ENCODE assay signal across 8 cellular contexts in genomic region chr14:35826218-35826951, GRCh38. TPM values are rescaled to one million over a fixed set of nuclear protein-coding genes. Genes with fewer than 3 reads are reported as not detected.
DNase-seq lines count a peak whose midpoint lies in the region; ATAC-seq, FAIRE-seq and TF ChIP-seq lines count a peak whose summit lies in the region.

Gene BRMS1L, plus strand, starts transcription at chr14:35826338. Its CDS starts 179 bp downstream, at chr14:35826517.

- H3K27ac ChIP-seq in ascending aorta = peak within 1 kb of the TSS; percentile 98 to 99
- peak within 1 kb of the TSS; percentile 98 for H3K27ac ChIP-seq in right cardiac atrium (ENCODE audit: low read length)
- peak within 1 kb of the TSS; percentile 100 for H3K27ac ChIP-seq in psoas muscle

- peaks cover 22% of the 10 kb centered on the region for H3K4me1 Mint-ChIP-seq in T-helper 2 cell treated with Interferon-gamma antibody and Interleukin-4, amounts not matched to agents 5 μg/mL and 100 μg/mL, for 36 hours (ENCODE audit: low read depth)

- H3K9me3 Mint-ChIP-seq in T-helper 2 cell treated with Interferon-gamma antibody and Interleukin-4, amounts not matched to agents 5 μg/mL and 100 μg/mL, for 36 hours = no peaks in the 10 kb centered on the region

- peak within 1 kb of the TSS; percentile 90 to 92 for H3K4me3 ChIP-seq in ascending aorta
- peak within 1 kb of the TSS; percentile 76 for H3K4me3 ChIP-seq in right cardiac atrium (ENCODE audit: low read length)
- peak within 1 kb of the TSS; percentile 99 for H3K4me3 ChIP-seq in psoas muscle

- H3K27ac Mint-ChIP-seq in T-helper 2 cell treated with Interferon-gamma antibody and Interleukin-4, amounts not matched to agents 5 μg/mL and 100 μg/mL, for 36 hours = peak within 1 kb of the TSS; percentile 92

- ATAC-seq in GM18505 (IDR thresholded peaks at IDR 0.05; ENCODE audit: unreplicated experiment) = peak; percentile 95
- ATAC-seq in HG02970 (IDR thresholded peaks at IDR 0.05; ENCODE audit: low FRiP score, unreplicated experiment) = peak; percentile 98
- ATAC-seq in right cardiac atrium = peak; percentile 99
- ATAC-seq in psoas muscle = peak; percentile 97 to 98 (median 98)

- H3K4me3 Mint-ChIP-seq in T-helper 2 cell treated with Interferon-gamma antibody and Interleukin-4, amounts not matched to agents 5 μg/mL and 100 μg/mL, for 36 hours = peak within 1 kb of the TSS; percentile 94

- peak; percentile 90 for TF ChIP-seq POLR2A in GM18505 (IDR thresholded peaks at IDR 0.05; ENCODE audit: borderline replicate concordance, extremely low read depth, insufficient read depth, insufficient read length)

- DNase-seq in NCI-H187 treated with DMSO at 0.1 percent for 48 hours (lab: John Stamatoyannopoulos, UW) (peak; percentile 98), ascending aorta (ENCODE audit: low spot score in 2 of 2) (peak; percentile 96 to 99), right cardiac atrium (peak; percentile 99), psoas muscle (peak; percentile 99), urothelium cell line (ENCODE audit: low spot score) (peak; percentile 98)
- peak; percentile 98 for DNase-seq in T-helper 2 cell treated with Interferon-gamma antibody and Interleukin-4, amounts not matched to agents 5 μg/mL and 100 μg/mL, for 36 hours (ENCODE audit: low spot score)

- H3K9me3 ChIP-seq in ascending aorta (no peaks in the 10 kb centered on the region), right cardiac atrium (ENCODE audit: control insufficient read depth, low read length) (no peaks in the 10 kb centered on the region), psoas muscle (no peaks in the 10 kb centered on the region)

- intact Hi-C loops in ascending aorta (cut with DNase I) (loop anchor here (1.0 to 10.0 kb wide), 6 partner anchors 17 to 952 kb away; partner anchors contain the start of genes BAZ1A, FAM177A1, MBIP and NFKBIA), right cardiac atrium (cut with DNase I) (no loop called here), psoas muscle (cut with DNase I) (loop anchor here in 1 of 2 donors (10.0 kb wide), 1 partner anchor 702 kb away; the partner anchor contains the start of genes PPP2R3C and PRORP)

- FAIRE-seq in urothelium cell line (lab: Jason Lieb, UNC) = no peak

- TF ChIP-seq CTCF in ascending aorta (IDR thresholded peaks at IDR 0.05) (no peak), psoas muscle (IDR thresholded peaks at IDR 0.05) (peak; percentile 6)

- under 1% methylated on average over 70 of the region's 70 CpGs for WGBS in right cardiac atrium
- WGBS in psoas muscle, 3 donors = 0 to 1% (median 0%) methylated on average over 44 to 70 of the region's 70 CpGs

- H3K36me3 ChIP-seq in ascending aorta (peaks cover 0 to 2% of the 10 kb centered on the region in 2 donors), psoas muscle (ENCODE audit: insufficient read depth in 1 of 2, low read depth in 1 of 2) (peaks cover 0 to 2% of the 10 kb centered on the region in 2 donors)

- no peaks in the 10 kb centered on the region for H3K27me3 Mint-ChIP-seq in T-helper 2 cell treated with Interferon-gamma antibody and Interleukin-4, amounts not matched to agents 5 μg/mL and 100 μg/mL, for 36 hours (ENCODE audit: low read depth)

- peaks cover 4% of the 10 kb centered on the region for H3K36me3 Mint-ChIP-seq in T-helper 2 cell treated with Interferon-gamma antibody and Interleukin-4, amounts not matched to agents 5 μg/mL and 100 μg/mL, for 36 hours (ENCODE audit: low read depth)

- H3K27me3 ChIP-seq in ascending aorta = no peaks in the 10 kb centered on the region
- no peaks in the 10 kb centered on the region for H3K27me3 ChIP-seq in right cardiac atrium (ENCODE audit: control insufficient read depth, insufficient read depth)
- H3K27me3 ChIP-seq in psoas muscle (ENCODE audit: insufficient read depth in 3 of 3, low read length in 2 of 3) = no peaks in the 10 kb centered on the region

- H3K4me1 ChIP-seq in ascending aorta (peaks cover 0 to 4% of the 10 kb centered on the region in 2 donors), right cardiac atrium (ENCODE audit: control insufficient read depth, insufficient read depth, low read length) (no peaks in the 10 kb centered on the region), psoas muscle (peaks cover 4% of the 10 kb centered on the region)

RNA-seq across cellular contexts. Expression of gene BRMS1L, which starts in this region (rescaled TPM):
- 7.7 TPM for total RNA-seq in ascending aorta
- total RNA-seq in right cardiac atrium = 10 to 100 TPM; 14.2 to 15.8 (median 14.8) TPM
- 9.3 TPM for polyA plus RNA-seq in right cardiac atrium
- total RNA-seq in psoas muscle = 10 to 100 TPM in 2 of 4 donors, 1 to 10 TPM in 2; 8.3 to 14.2 (median 9.8) TPM
- 10 to 100 TPM in 1 of 3 donors, 1 to 10 TPM in 2; 5.3 to 15.9 (median 8.5) TPM for polyA plus RNA-seq in psoas muscle

Comparison
In these comparisons a context has a peak if more than half of its experiments do, and no peak if none do; other contexts are left out.
1. Peak in every context shown above with its lines: DNase-seq, ATAC-seq, H3K4me3 ChIP-seq and H3K27ac ChIP-seq.